15 cellular contexts compared by ENCODE assay signal in genomic region chr6:52506502-52506875, GRCh38.
"Had no signal": no experiment of that assay in that cellular context is flagged by ENCODE, and none has a peak within 500 bp of the region (broad histone marks: within the 10 kb centered on the region; RNA-seq: fewer than 3 reads in every experiment).

No MANE protein-coding gene starts in this region.

- H3K4me3 Mint-ChIP-seq: activated CD4-positive, alpha-beta memory T cell treated with anti-CD3 and anti-CD28 coated beads, Interleukin-2, amount 10 ng/mL, durations not matched to agents 7 days and 5 days; activated naive CD4-positive, alpha-beta T cell treated with anti-CD3 and anti-CD28 coated beads, Interleukin-2, amount 10 ng/mL, durations not matched to agents 7 days and 5 days; activated T-cell treated with anti-CD3 and anti-CD28 coated beads, Interleukin-2, amount 50 U/mL, for 24 hours; endodermal cell; naive thymus-derived CD4-positive, alpha-beta T cell had no signal

- H3K4me3 ChIP-seq: dorsolateral prefrontal cortex, gastrocnemius medialis, transverse colon had no signal

- H3K27ac Mint-ChIP-seq: activated CD4-positive, alpha-beta memory T cell treated with anti-CD3 and anti-CD28 coated beads, Interleukin-2, amount 10 ng/mL, durations not matched to agents 7 days and 5 days; activated T-cell treated with anti-CD3 and anti-CD28 coated beads, Interleukin-2, amount 50 U/mL, for 24 hours; endodermal cell; naive thymus-derived CD4-positive, alpha-beta T cell had no signal

- H3K27ac ChIP-seq: gastrocnemius medialis, neutrophil had no signal

- ATAC-seq: gastrocnemius medialis; left colon; naive thymus-derived CD4-positive, alpha-beta T cell had no signal

- H3K4me1 Mint-ChIP-seq: activated naive CD4-positive, alpha-beta T cell treated with anti-CD3 and anti-CD28 coated beads, Interleukin-2, amount 10 ng/mL, durations not matched to agents 7 days and 5 days had no signal

- H3K27me3 ChIP-seq: dorsolateral prefrontal cortex, gastrocnemius medialis, neutrophil, transverse colon had no signal

- H3K36me3 ChIP-seq: gastrocnemius medialis had no signal

- H3K36me3 Mint-ChIP-seq: activated naive CD4-positive, alpha-beta T cell treated with anti-CD3 and anti-CD28 coated beads, Interleukin-2, amount 10 ng/mL, durations not matched to agents 7 days and 5 days had no signal

- H3K9me3 ChIP-seq: gastrocnemius medialis, neutrophil, transverse colon had no signal

- H3K27me3 Mint-ChIP-seq: activated CD4-positive, alpha-beta memory T cell treated with anti-CD3 and anti-CD28 coated beads, Interleukin-2, amount 10 ng/mL, durations not matched to agents 7 days and 5 days; activated naive CD4-positive, alpha-beta T cell treated with anti-CD3 and anti-CD28 coated beads, Interleukin-2, amount 10 ng/mL, durations not matched to agents 7 days and 5 days; activated T-cell treated with anti-CD3 and anti-CD28 coated beads, Interleukin-2, amount 50 U/mL, for 24 hours; naive thymus-derived CD4-positive, alpha-beta T cell had no signal

- DNase-seq: activated CD4-positive, alpha-beta memory T cell treated with anti-CD3 and anti-CD28 coated beads, Interleukin-2, amount 10 ng/mL, durations not matched to agents 7 days and 5 days; activated CD4-positive, alpha-beta T cell treated with anti-CD3 and anti-CD28 coated beads for 4 hours; activated naive CD4-positive, alpha-beta T cell treated with anti-CD3 and anti-CD28 coated beads, Interleukin-2, amount 10 ng/mL, durations not matched to agents 7 days and 5 days; activated T-cell treated with anti-CD3 and anti-CD28 coated beads, Interleukin-2, amount 50 U/mL, for 24 hours; dorsolateral prefrontal cortex; gastrocnemius medialis; left colon; mammary epithelial cell; naive thymus-derived CD4-positive, alpha-beta T cell; small intestine; stimulated activated CD4-positive, alpha-beta T cell treated with anti-CD3 and anti-CD28 coated beads, Interleukin-4, amount 100 ng/mL, for 24 hours; stimulated activated naive CD4-positive, alpha-beta T cell treated with Interleukin-2 at 50 U/mL for 16 hours; transverse colon had no signal

- H3K9me3 Mint-ChIP-seq: activated CD4-positive, alpha-beta memory T cell treated with anti-CD3 and anti-CD28 coated beads, Interleukin-2, amount 10 ng/mL, durations not matched to agents 7 days and 5 days; activated naive CD4-positive, alpha-beta T cell treated with anti-CD3 and anti-CD28 coated beads, Interleukin-2, amount 10 ng/mL, durations not matched to agents 7 days and 5 days; activated T-cell treated with anti-CD3 and anti-CD28 coated beads, Interleukin-2, amount 50 U/mL, for 24 hours; endodermal cell; naive thymus-derived CD4-positive, alpha-beta T cell had no signal
